14 cellular contexts compared by ENCODE assay signal in the genomic region with DNA sequence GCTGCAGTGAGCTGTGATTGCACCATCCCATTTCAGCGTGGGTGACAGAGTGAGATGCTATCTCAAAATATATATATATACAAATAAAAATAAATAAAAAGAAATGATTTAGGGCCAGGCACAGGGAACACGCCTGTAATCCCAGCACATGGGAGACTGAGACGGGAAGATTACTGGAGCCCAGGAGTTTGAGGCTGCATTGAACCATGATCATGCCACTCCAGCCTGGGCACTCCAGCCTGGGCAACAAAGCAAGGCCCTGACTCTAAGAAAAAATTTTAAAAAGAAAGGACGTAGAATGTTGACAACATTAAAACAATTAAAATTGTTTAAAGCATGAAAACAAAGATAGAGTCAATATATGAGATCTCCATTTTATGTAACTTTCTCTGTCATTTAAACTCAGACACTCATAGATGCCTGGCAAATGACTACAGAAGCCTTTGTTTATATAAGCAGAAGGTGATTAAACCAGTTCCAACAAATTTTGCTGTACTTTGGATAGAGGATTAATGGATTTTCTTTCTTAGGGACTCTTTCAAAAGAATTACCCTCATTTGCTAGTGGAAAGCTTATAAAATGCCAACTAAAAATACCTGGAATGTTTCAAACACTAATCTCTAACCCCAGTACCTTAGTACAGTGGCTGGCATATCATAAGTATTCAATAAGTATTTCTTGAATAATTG. TPM values are rescaled to one million over a fixed set of nuclear protein-coding genes. Genes with fewer than 3 reads are reported as not detected.
DNase-seq lines count a peak whose midpoint lies in the region; ATAC-seq and TF ChIP-seq lines count a peak whose summit lies in the region.
"Had no signal": no experiment of that assay in that cellular context is flagged by ENCODE, and none has a peak within 500 bp of the region (broad histone marks: within the 10 kb centered on the region; RNA-seq: fewer than 3 reads in every experiment).

No MANE protein-coding gene starts in this region.

- H3K36me3 Mint-ChIP-seq in activated CD4-positive, alpha-beta memory T cell treated with anti-CD3 and anti-CD28 coated beads for 36 hours = peaks cover 2% of the 10 kb centered on the region
- peaks cover 8 to 9% of the 10 kb centered on the region in 2 donors for H3K36me3 Mint-ChIP-seq in stimulated activated naive B cell treated with anti-CD40 and anti-IgM and Interleukin-4, amounts not matched to agents 10 μg/mL and 1 μg/mL and 100 μg/mL, for 72 hours

- no peak overlapping the region for H3K27ac Mint-ChIP-seq in activated CD4-positive, alpha-beta memory T cell treated with anti-CD3 and anti-CD28 coated beads for 36 hours
- no peak overlapping the region for H3K27ac Mint-ChIP-seq in stimulated activated naive B cell treated with anti-CD40 and anti-IgM and Interleukin-4, amounts not matched to agents 10 μg/mL and 1 μg/mL and 100 μg/mL, for 72 hours
- H3K27ac Mint-ChIP-seq: B cell had no signal

- no peaks in the 10 kb centered on the region for H3K79me2 ChIP-seq in PC-3 (ENCODE audit: low read length)

- H3K27me3 ChIP-seq in PC-3 (ENCODE audit: low read length) (no peaks in the 10 kb centered on the region), vagina (no peaks in the 10 kb centered on the region)

- no peak for TF ChIP-seq POLR2A in vagina (IDR thresholded peaks at IDR 0.05)

- no peak overlapping the region for H3K4me3 Mint-ChIP-seq in activated CD4-positive, alpha-beta memory T cell treated with anti-CD3 and anti-CD28 coated beads for 36 hours
- H3K4me3 Mint-ChIP-seq in stimulated activated naive B cell treated with anti-CD40 and anti-IgM and Interleukin-4, amounts not matched to agents 10 μg/mL and 1 μg/mL and 100 μg/mL, for 72 hours = no peak overlapping the region
- H3K4me3 Mint-ChIP-seq: B cell had no signal

- ATAC-seq in PC-3 = peak; percentile 43; the same call in 1 of the 2 replicates
- no peak for ATAC-seq in stimulated activated naive B cell treated with anti-CD40 and anti-IgM and Interleukin-4, amounts not matched to agents 10 μg/mL and 1 μg/mL and 100 μg/mL, for 72 hours (replicated peaks)

- CTCF ChIA-PET in PC-3 (lab: Charles Lee) = no interaction called here
- CTCF ChIA-PET in activated CD4-positive, alpha-beta memory T cell treated with anti-CD3 and anti-CD28 coated beads for 36 hours (lab: Charles Lee) = no interaction called here

- H3K9ac ChIP-seq in PC-3 (ENCODE audit: low read length) = no peak overlapping the region

- H3K4me1 ChIP-seq in PC-3 (ENCODE audit: insufficient read depth, low read length) = no peaks in the 10 kb centered on the region
- no peaks in the 10 kb centered on the region for H3K4me1 ChIP-seq in vagina

- H3K27me3 Mint-ChIP-seq in activated CD4-positive, alpha-beta memory T cell treated with anti-CD3 and anti-CD28 coated beads for 36 hours = no peaks in the 10 kb centered on the region
- H3K27me3 Mint-ChIP-seq in stimulated activated naive B cell treated with anti-CD40 and anti-IgM and Interleukin-4, amounts not matched to agents 10 μg/mL and 1 μg/mL and 100 μg/mL, for 72 hours = no peaks in the 10 kb centered on the region
- H3K27me3 Mint-ChIP-seq: B cell had no signal

- TF ChIP-seq CTCF in PC-3 (conservative IDR thresholded peaks at IDR 0.05; ENCODE audit: low read depth, low read length) (no peak), fibroblast of the aortic adventitia (IDR thresholded peaks at IDR 0.05; ENCODE audit: insufficient read depth, low read length) (no peak), retinal pigment epithelial cell (conservative IDR thresholded peaks at IDR 0.05; ENCODE audit: low read depth, low read length) (no peak), vagina (IDR thresholded peaks at IDR 0.05) (no peak)

- peak; percentile 71 for DNase-seq in ELR (ENCODE audit: low read depth)
- no peak for DNase-seq in PC-3
- DNase-seq in fibroblast of the aortic adventitia (ENCODE audit: low read depth) = peak; percentile 16
- peak; percentile 76 for DNase-seq in retinal pigment epithelial cell (ENCODE audit: low read depth)
- no peak for DNase-seq in activated CD4-positive, alpha-beta memory T cell treated with anti-CD3 and anti-CD28 coated beads for 36 hours
- no peak for DNase-seq in vagina (ENCODE audit: extremely low spot score in 2 of 2)
- DNase-seq in stimulated activated naive B cell treated with anti-CD40 and anti-IgM and Interleukin-4, amounts not matched to agents 10 μg/mL and 1 μg/mL and 100 μg/mL, for 72 hours = no peak
- DNase-seq: NCI-H1417 treated with DMSO at 0.1 percent for 48 hours, NCI-H1930, NCI-H345, NCI-H524 treated with DMSO at 0.1 percent for 48 hours, PC-9 had no signal

- H3K27ac ChIP-seq in PC-3 (ENCODE audit: low read length) (no peak overlapping the region), vagina (no peak overlapping the region)
- H3K27ac ChIP-seq: PC-9, RWPE1 had no signal

- peaks cover 2% of the 10 kb centered on the region for H3K4me1 Mint-ChIP-seq in activated CD4-positive, alpha-beta memory T cell treated with anti-CD3 and anti-CD28 coated beads for 36 hours (ENCODE audit: low read depth)
- no peaks in the 10 kb centered on the region for H3K4me1 Mint-ChIP-seq in stimulated activated naive B cell treated with anti-CD40 and anti-IgM and Interleukin-4, amounts not matched to agents 10 μg/mL and 1 μg/mL and 100 μg/mL, for 72 hours
- H3K4me1 Mint-ChIP-seq: B cell had no signal

- H3K4me2 ChIP-seq in PC-3 (ENCODE audit: low read length) = no peak overlapping the region
- H3K4me2 ChIP-seq: PC-9 had no signal

- POLR2A ChIA-PET in PC-3 (lab: Charles Lee; ENCODE audit: unreplicated experiment) = no interaction called here
- POLR2A ChIA-PET in activated CD4-positive, alpha-beta memory T cell treated with anti-CD3 and anti-CD28 coated beads for 36 hours (lab: Charles Lee) = no interaction called here

- no peak overlapping the region for H2AFZ ChIP-seq in PC-3 (ENCODE audit: low read length)
- H2AFZ ChIP-seq: PC-9 had no signal

- H3K36me3 ChIP-seq in PC-3 (ENCODE audit: low read depth, low read length) (no peaks in the 10 kb centered on the region), vagina (no peaks in the 10 kb centered on the region)

- H3K9me3 Mint-ChIP-seq in activated CD4-positive, alpha-beta memory T cell treated with anti-CD3 and anti-CD28 coated beads for 36 hours = no peaks in the 10 kb centered on the region
- no peaks in the 10 kb centered on the region for H3K9me3 Mint-ChIP-seq in stimulated activated naive B cell treated with anti-CD40 and anti-IgM and Interleukin-4, amounts not matched to agents 10 μg/mL and 1 μg/mL and 100 μg/mL, for 72 hours

- no TSS peak for BruUV-seq in PC-3 (replicated peaks; lab: Mats Ljungman, UMichigan)

- no peaks in the 10 kb centered on the region for H3F3A ChIP-seq in PC-3 (ENCODE audit: low read length, unreplicated experiment)

- no peaks in the 10 kb centered on the region for H3K9me2 ChIP-seq in PC-3 (replicated peaks; ENCODE audit: low read length)

- H3K4me3 ChIP-seq in PC-3 (ENCODE audit: low read length) = no peak overlapping the region
- H3K4me3 ChIP-seq in fibroblast of the aortic adventitia (ENCODE audit: low read depth, low read length) = no peak overlapping the region
- H3K4me3 ChIP-seq in retinal pigment epithelial cell (ENCODE audit: low read length) = no peak overlapping the region
- H3K4me3 ChIP-seq in vagina = no peak overlapping the region
- H3K4me3 ChIP-seq: PC-9 had no signal

- H3K9me3 ChIP-seq in PC-3 (ENCODE audit: low read length) (no peaks in the 10 kb centered on the region), vagina (no peaks in the 10 kb centered on the region)

- intact Hi-C loops in PC-3 (cut with micrococcal nuclease) (no loop called here), vagina (cut with DNase I) (no loop called here)
- intact Hi-C loops in activated CD4-positive, alpha-beta memory T cell treated with anti-CD3 and anti-CD28 coated beads for 36 hours (cut with micrococcal nuclease) = no loop called here

- no peaks in the 10 kb centered on the region for H4K20me1 ChIP-seq in PC-3 (ENCODE audit: low read length)

RNA-seq across cellular contexts. Expression of a gene that starts 10.7 kb away (rescaled TPM):
- total RNA-seq in PC-3 (2014; rRNA removed) (13.3 and 16.8 TPM in 2 replicates), fibroblast of the aortic adventitia (ENCODE audit: low replicate concordance) (92.6 and 101 TPM in 2 replicates), vagina (53.3 TPM)
- 10 to 100 TPM; 37.4 to 44.8 TPM for total RNA-seq in activated CD4-positive, alpha-beta memory T cell treated with anti-CD3 and anti-CD28 coated beads for 36 hours

Comparison
In these comparisons a context has a peak if more than half of its experiments do, and no peak if none do; other contexts are left out.
1. DNase-seq: peak in ELR (single experiment), fibroblast of the aortic adventitia (single experiment) and retinal pigment epithelial cell (single experiment); none in PC-3 (single experiment), activated CD4-positive, alpha-beta memory T cell treated with anti-CD3 and anti-CD28 coated beads for 36 hours (single experiment), vagina (0 of 2) and stimulated activated naive B cell treated with anti-CD40 and anti-IgM and Interleukin-4, amounts not matched to agents 10 μg/mL and 1 μg/mL and 100 μg/mL, for 72 hours (single experiment).